ENCODE assay signal across 13 cellular contexts in the genomic region with DNA sequence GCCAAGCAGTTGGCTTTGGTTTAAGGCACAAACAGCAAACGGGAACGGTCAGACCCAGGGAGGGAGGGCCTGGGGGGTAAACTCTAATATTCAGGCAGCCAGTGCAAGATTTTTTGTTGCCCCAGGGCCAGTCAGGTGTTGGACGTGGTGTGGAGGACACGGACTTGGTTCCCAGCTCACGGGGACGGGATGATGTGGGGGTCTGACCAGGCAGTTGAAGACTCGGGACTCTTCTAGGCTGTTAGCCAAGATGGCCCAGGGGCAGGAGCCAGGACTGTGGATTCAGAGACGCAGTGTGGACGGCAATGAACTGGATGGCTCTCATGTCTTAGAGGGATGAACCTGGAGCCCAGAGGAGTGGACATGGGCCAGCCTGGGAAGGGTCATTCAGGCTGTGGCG.
A peak's percentile ranks its signal among the peaks of the same experiment; 100 is the strongest.
DNase-seq lines count a peak whose midpoint lies in the region; ATAC-seq and TF ChIP-seq lines count a peak whose summit lies in the region.
"Had no signal": no experiment of that assay in that cellular context is flagged by ENCODE, and none has a peak within 500 bp of the region (broad histone marks: within the 10 kb centered on the region; RNA-seq: fewer than 3 reads in every experiment).

No MANE protein-coding gene starts in this region.

- peak in 3 of 4 donors; percentile 4 to 12 (median 11) for ATAC-seq in heart left ventricle
- no peak for ATAC-seq in GM21576 (IDR thresholded peaks at IDR 0.05; ENCODE audit: unreplicated experiment)
- ATAC-seq: stimulated activated naive B cell treated with anti-CD40 and anti-IgM and Interleukin-4, amounts not matched to agents 10 μg/mL and 1 μg/mL and 100 μg/mL, for 72 hours had no signal

- no peak overlapping the region for H3K4me3 Mint-ChIP-seq in osteocyte (ENCODE audit: unreplicated experiment)
- H3K4me3 Mint-ChIP-seq in type B pancreatic cell, result peak overlapping the region; percentile 28
- H3K4me3 Mint-ChIP-seq: activated B cell treated with CpG ODN at 0.5 μM for 24 hours; stimulated activated naive B cell treated with anti-CD40 and anti-IgM and Interleukin-4, amounts not matched to agents 10 μg/mL and 1 μg/mL and 100 μg/mL, for 72 hours had no signal

- peak overlapping the region; percentile 74 to 75 for H3K27ac ChIP-seq in ascending aorta
- H3K27ac ChIP-seq in heart left ventricle, result peak overlapping the region; percentile 44 to 81 (median 67)
- H3K27ac ChIP-seq: epithelial cell of prostate had no signal

- intact Hi-C loops in ascending aorta (cut with DNase I), result no loop called here
- intact Hi-C loops in heart left ventricle (cut with DNase I), result loop anchor here in 1 of 10 donors (5.0 kb wide), 1 partner anchor 39 kb away; no protein-coding TSS in a partner anchor

- H3K27me3 Mint-ChIP-seq in osteocyte (ENCODE audit: unreplicated experiment) (no peaks in the 10 kb centered on the region), type B pancreatic cell (no peaks in the 10 kb centered on the region)

- H3K27ac Mint-ChIP-seq in osteocyte (ENCODE audit: unreplicated experiment), result peak overlapping the region; percentile 76
- peak overlapping the region; percentile 73 for H3K27ac Mint-ChIP-seq in type B pancreatic cell
- H3K27ac Mint-ChIP-seq: activated B cell treated with CpG ODN at 0.5 μM for 24 hours; stimulated activated naive B cell treated with anti-CD40 and anti-IgM and Interleukin-4, amounts not matched to agents 10 μg/mL and 1 μg/mL and 100 μg/mL, for 72 hours had no signal

- in situ Hi-C loops in KBM-7 (cut with MboI; ENCODE audit: low pct_unique_long_range_greater_than_20kb, low sequenced_read_pairs), result no loop called here

- no peak for TF ChIP-seq POLR2A in heart left ventricle (IDR thresholded peaks at IDR 0.05)

- H3K4me1 ChIP-seq in ascending aorta (peaks cover 0 to 9% of the 10 kb centered on the region in 2 donors), heart left ventricle (peaks cover 0 to 24% (median 12%) of the 10 kb centered on the region in 12 donors)

- H3K36me3 ChIP-seq in ascending aorta, result no peaks in the 10 kb centered on the region
- no peaks in the 10 kb centered on the region for H3K36me3 ChIP-seq in heart left ventricle

- H3K4me3 ChIP-seq in ascending aorta (no peak overlapping the region), heart left ventricle (no peak overlapping the region)

- 58 to 75% (median 69%) methylated on average over 10 of the region's 10 CpGs for WGBS in heart left ventricle, 4 donors

- TF ChIP-seq CTCF in ascending aorta (IDR thresholded peaks at IDR 0.05), result no peak
- no peak for TF ChIP-seq CTCF in heart left ventricle (IDR thresholded peaks at IDR 0.05)
- no peak for TF ChIP-seq CTCF in osteocyte (IDR thresholded peaks at IDR 0.05)
- TF ChIP-seq CTCF in type B pancreatic cell (conservative IDR thresholded peaks at IDR 0.05), result no peak

- H3K4me1 Mint-ChIP-seq in osteocyte (ENCODE audit: unreplicated experiment) (peaks cover 39% of the 10 kb centered on the region), type B pancreatic cell (ENCODE audit: unreplicated experiment) (peaks cover 41% of the 10 kb centered on the region)
- H3K4me1 Mint-ChIP-seq: activated B cell treated with CpG ODN at 0.5 μM for 24 hours had no signal

- H3K9me3 Mint-ChIP-seq in osteocyte (ENCODE audit: unreplicated experiment) (no peaks in the 10 kb centered on the region), type B pancreatic cell (no peaks in the 10 kb centered on the region)
- H3K9me3 Mint-ChIP-seq: activated B cell treated with CpG ODN at 0.5 μM for 24 hours had no signal

- H3K27me3 ChIP-seq in ascending aorta, result no peaks in the 10 kb centered on the region
- H3K27me3 ChIP-seq in heart left ventricle, result no peaks in the 10 kb centered on the region

- no peaks in the 10 kb centered on the region for H3K9me3 ChIP-seq in ascending aorta
- peaks cover 0 to 3% (median 0%) of the 10 kb centered on the region in 12 donors for H3K9me3 ChIP-seq in heart left ventricle

- H3K36me3 Mint-ChIP-seq in osteocyte (ENCODE audit: unreplicated experiment) (no peaks in the 10 kb centered on the region), type B pancreatic cell (no peaks in the 10 kb centered on the region)
- H3K36me3 Mint-ChIP-seq: stimulated activated naive B cell treated with anti-CD40 and anti-IgM and Interleukin-4, amounts not matched to agents 10 μg/mL and 1 μg/mL and 100 μg/mL, for 72 hours had no signal

- DNase-seq in ascending aorta (ENCODE audit: low spot score in 2 of 2) (no peak), heart left ventricle (no peak), osteocyte (ENCODE audit: extremely low spot score, unreplicated experiment) (no peak), type B pancreatic cell (ENCODE audit: extremely low spot score, unreplicated experiment) (no peak), KBM-7 (no peak), NCI-H1436 (lab: John Stamatoyannopoulos, UW) (no peak)
- DNase-seq: activated B cell treated with CpG ODN at 0.5 μM for 24 hours; NCI-H526; SIG-M5; stimulated activated CD4-positive, alpha-beta T cell treated with anti-CD3 and anti-CD28 coated beads, Interleukin-2, amount 100 ng/mL, for 24 hours; stimulated activated naive B cell treated with anti-CD40 and anti-IgM and Interleukin-4, amounts not matched to agents 10 μg/mL and 1 μg/mL and 100 μg/mL, for 72 hours had no signal
